ENCODE assay signal across 19 cellular contexts in genomic region chr15:90343391-90343790, GRCh38. TPM values are rescaled to one million over a fixed set of nuclear protein-coding genes. Genes with fewer than 3 reads are reported as not detected.
DNase-seq lines count a peak whose midpoint lies in the region; ATAC-seq and TF ChIP-seq lines count a peak whose summit lies in the region.
"Had no signal": no experiment of that assay in that cellular context is flagged by ENCODE, and none has a peak within 500 bp of the region (broad histone marks: within the 10 kb centered on the region; RNA-seq: fewer than 3 reads in every experiment).

No MANE protein-coding gene starts in this region.

- TF ChIP-seq CTCF in cardiac fibroblast (IDR thresholded peaks at IDR 0.05; ENCODE audit: low read depth, low read length) (no peak), left lung (IDR thresholded peaks at IDR 0.05) (no peak), endothelial cell (IDR thresholded peaks at IDR 0.05; ENCODE audit: unreplicated experiment) (no peak)

- H3K9me3 Mint-ChIP-seq in endothelial cell (ENCODE audit: unreplicated experiment) = no peaks in the 10 kb centered on the region
- H3K9me3 Mint-ChIP-seq: activated T-cell treated with anti-CD3 and anti-CD28 coated beads, Interleukin-2, amount 50 U/mL, for 4 hours; immature natural killer cell had no signal

- H3K27ac ChIP-seq in BLaER1 (no peak overlapping the region), left lung (no peak overlapping the region)
- H3K27ac ChIP-seq: dorsolateral prefrontal cortex, KMS-11, suprapubic skin had no signal

- no peak overlapping the region for H3K9ac ChIP-seq in BLaER1
- H3K9ac ChIP-seq: KMS-11 had no signal

- H3K36me3 Mint-ChIP-seq in endothelial cell (ENCODE audit: low read depth, unreplicated experiment) = no peaks in the 10 kb centered on the region
- H3K36me3 Mint-ChIP-seq: immature natural killer cell had no signal

- H4K20me1 ChIP-seq in BLaER1 = no peaks in the 10 kb centered on the region

- ATAC-seq in left lung = peak; percentile 21
- ATAC-seq in GM18858 (IDR thresholded peaks at IDR 0.05; ENCODE audit: unreplicated experiment) = no peak
- ATAC-seq: activated T-cell treated with anti-CD3 and anti-CD28 coated beads, Interleukin-2, amount 50 U/mL, for 4 hours had no signal

- H3K27me3 Mint-ChIP-seq in endothelial cell (ENCODE audit: unreplicated experiment) = peaks cover 3% of the 10 kb centered on the region
- H3K27me3 Mint-ChIP-seq: activated CD4-positive, alpha-beta T cell treated with anti-CD3 and anti-CD28 coated beads, Interleukin-2, amount 10 ng/mL, durations not matched to agents 24 days and 14 days; B cell had no signal

- no peaks in the 10 kb centered on the region for H3K4me1 Mint-ChIP-seq in endothelial cell (ENCODE audit: unreplicated experiment)

- DNase-seq in M059J (ENCODE audit: low read depth) = peak; percentile 18
- DNase-seq in cardiac fibroblast (ENCODE audit: low read depth in 2 of 2) = peak; percentile 38 to 75
- DNase-seq in left lung = no peak
- no peak for DNase-seq in GM19238 (ENCODE audit: insufficient read length, low spot score)
- DNase-seq in endothelial cell (ENCODE audit: low spot score) = no peak
- no peak for DNase-seq in LoVo (ENCODE audit: low spot score)
- DNase-seq: activated T-cell treated with anti-CD3 and anti-CD28 coated beads, Interleukin-2, amount 50 U/mL, for 4 hours; amniotic stem cell; dorsolateral prefrontal cortex; immature natural killer cell; NCI-H1930; NCI-H526 treated with DMSO at 0.1 percent for 48 hours; stimulated activated CD4-positive, alpha-beta T cell treated with anti-CD3 and anti-CD28 coated beads, Interleukin-15, amount 100 ng/mL, for 24 hours had no signal

- H3K27ac Mint-ChIP-seq in endothelial cell (ENCODE audit: unreplicated experiment) = no peak overlapping the region
- H3K27ac Mint-ChIP-seq: activated CD4-positive, alpha-beta T cell treated with anti-CD3 and anti-CD28 coated beads, Interleukin-2, amount 10 ng/mL, durations not matched to agents 24 days and 14 days; B cell; immature natural killer cell had no signal

- intact Hi-C loops in left lung (cut with DNase I) = no loop called here

- H3K4me3 Mint-ChIP-seq in endothelial cell (ENCODE audit: unreplicated experiment) = no peak overlapping the region
- H3K4me3 Mint-ChIP-seq: activated CD4-positive, alpha-beta T cell treated with anti-CD3 and anti-CD28 coated beads, Interleukin-2, amount 10 ng/mL, durations not matched to agents 24 days and 14 days; activated T-cell treated with anti-CD3 and anti-CD28 coated beads, Interleukin-2, amount 50 U/mL, for 4 hours; B cell; immature natural killer cell had no signal

- no peaks in the 10 kb centered on the region for H3K27me3 ChIP-seq in BLaER1
- no peaks in the 10 kb centered on the region for H3K27me3 ChIP-seq in left lung
- H3K27me3 ChIP-seq: dorsolateral prefrontal cortex, suprapubic skin had no signal

- H3K36me3 ChIP-seq in BLaER1 (no peaks in the 10 kb centered on the region), left lung (no peaks in the 10 kb centered on the region)
- H3K36me3 ChIP-seq: suprapubic skin had no signal

- H3K9me3 ChIP-seq in BLaER1 = no peaks in the 10 kb centered on the region
- no peaks in the 10 kb centered on the region for H3K9me3 ChIP-seq in left lung
- H3K9me3 ChIP-seq: suprapubic skin had no signal

- H3K4me1 ChIP-seq in BLaER1 (peaks cover 20% of the 10 kb centered on the region), left lung (peaks cover 0 to 34% of the 10 kb centered on the region in 2 donors)

- 0 out of 2 replicates have a peak overlapping the region, but pooled peaks have one; percentile 6 for H3K4me2 ChIP-seq in BLaER1
- H3K4me2 ChIP-seq: KMS-11 had no signal

- H3K4me3 ChIP-seq in BLaER1 = no peak overlapping the region
- H3K4me3 ChIP-seq in cardiac fibroblast (replicated peaks in 1 of 2; ENCODE audit: low read depth in 2 of 2, low read length in 2 of 2) = no peak overlapping the region
- H3K4me3 ChIP-seq in left lung = no peak overlapping the region
- H3K4me3 ChIP-seq: dorsolateral prefrontal cortex, suprapubic skin had no signal

RNA-seq across cellular contexts. Expression of gene ZNF774, which starts 8.7 kb away (rescaled TPM):
- 1.6 and 1.7 TPM in 2 replicates for total RNA-seq in M059J (2014; rRNA removed; shearing (Covaris generic))
- total RNA-seq in left lung (1 to 10 TPM; 3.6 to 5.4 TPM), endothelial cell (ENCODE audit: unreplicated experiment) (4.1 TPM)

RNA-seq across cellular contexts. Expression of gene IQGAP1, which starts 44.7 kb away (rescaled TPM):
- total RNA-seq in M059J (2014; rRNA removed; shearing (Covaris generic)) = 134 and 206 TPM in 2 replicates
- total RNA-seq in left lung = 100 to 1,000 TPM; 257 to 296 TPM
- 86.4 TPM for total RNA-seq in endothelial cell (ENCODE audit: unreplicated experiment)

Comparison
In these comparisons a context has a peak if more than half of its experiments do, and no peak if none do; other contexts are left out.
1. DNase-seq: peak in M059J (single experiment) and cardiac fibroblast (2 of 2); none in left lung (0 of 2), GM19238 (single experiment), endothelial cell (single experiment) and LoVo (single experiment).